Comparison of ENCODE assay signal across 17 cellular contexts in the genomic region with DNA sequence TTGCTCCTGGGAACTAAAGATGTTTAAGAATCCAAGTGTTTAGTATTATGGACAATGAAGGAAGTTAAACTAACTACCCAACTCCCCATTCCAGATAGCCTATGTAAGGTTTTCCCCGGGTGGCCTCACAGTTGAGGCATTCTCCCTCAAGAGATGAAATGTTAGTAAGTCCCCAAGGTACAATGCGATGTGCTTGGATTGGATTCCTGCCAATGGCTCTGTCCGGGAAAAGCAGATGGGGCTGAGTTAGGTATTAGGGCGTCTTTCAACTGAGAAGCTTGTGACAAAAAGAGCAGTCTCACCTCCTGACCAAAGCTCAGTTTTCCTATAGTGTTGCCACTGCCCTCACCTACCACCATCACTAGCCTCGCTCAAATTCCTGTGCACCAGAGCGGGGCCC.
"Had no signal": no experiment of that assay in that cellular context is flagged by ENCODE, and none has a peak within 500 bp of the region (broad histone marks: within the 10 kb centered on the region; RNA-seq: fewer than 3 reads in every experiment).

No MANE protein-coding gene starts in this region.

- H3K4me1 Mint-ChIP-seq: activated CD4-positive, alpha-beta memory T cell treated with anti-CD3 and anti-CD28 coated beads, Interleukin-2, amount 10 ng/mL, durations not matched to agents 7 days and 5 days; activated naive CD4-positive, alpha-beta T cell treated with anti-CD3 and anti-CD28 coated beads, Interleukin-2, amount 10 ng/mL, durations not matched to agents 7 days and 5 days; naive B cell; neural progenitor cell; stimulated activated memory B cell treated with anti-CD40 and anti-IgM and Interleukin-4, amounts not matched to agents 10 μg/mL and 1 μg/mL and 100 μg/mL, for 72 hours; WTC11 had no signal

- H3K27me3 ChIP-seq: body of pancreas, left lung, neural progenitor cell, ovary, sigmoid colon had no signal

- H3K27ac Mint-ChIP-seq: activated CD4-positive, alpha-beta memory T cell treated with anti-CD3 and anti-CD28 coated beads, Interleukin-2, amount 10 ng/mL, durations not matched to agents 7 days and 5 days; activated naive CD4-positive, alpha-beta T cell treated with anti-CD3 and anti-CD28 coated beads, Interleukin-2, amount 10 ng/mL, durations not matched to agents 7 days and 5 days; activated T-cell treated with anti-CD3 and anti-CD28 coated beads, Interleukin-2, amount 50 U/mL, for 24 hours; naive B cell; neural progenitor cell; stimulated activated memory B cell treated with anti-CD40 and anti-IgM and Interleukin-4, amounts not matched to agents 10 μg/mL and 1 μg/mL and 100 μg/mL, for 72 hours; WTC11 had no signal

- H3K4me3 Mint-ChIP-seq: activated CD4-positive, alpha-beta memory T cell treated with anti-CD3 and anti-CD28 coated beads, Interleukin-2, amount 10 ng/mL, durations not matched to agents 7 days and 5 days; activated naive CD4-positive, alpha-beta T cell treated with anti-CD3 and anti-CD28 coated beads, Interleukin-2, amount 10 ng/mL, durations not matched to agents 7 days and 5 days; activated T-cell treated with anti-CD3 and anti-CD28 coated beads, Interleukin-2, amount 50 U/mL, for 24 hours; naive B cell; neural progenitor cell; stimulated activated memory B cell treated with anti-CD40 and anti-IgM and Interleukin-4, amounts not matched to agents 10 μg/mL and 1 μg/mL and 100 μg/mL, for 72 hours; WTC11 had no signal

- H3K9me3 Mint-ChIP-seq: activated CD4-positive, alpha-beta memory T cell treated with anti-CD3 and anti-CD28 coated beads, Interleukin-2, amount 10 ng/mL, durations not matched to agents 7 days and 5 days; activated naive CD4-positive, alpha-beta T cell treated with anti-CD3 and anti-CD28 coated beads, Interleukin-2, amount 10 ng/mL, durations not matched to agents 7 days and 5 days; activated T-cell treated with anti-CD3 and anti-CD28 coated beads, Interleukin-2, amount 50 U/mL, for 24 hours; neural progenitor cell; WTC11 had no signal

- H3K4me3 ChIP-seq: body of pancreas, coronary artery, left lung, neural progenitor cell, ovary, sigmoid colon had no signal

- H3K36me3 ChIP-seq: left lung, neural progenitor cell, ovary, sigmoid colon had no signal

- H3K36me3 Mint-ChIP-seq: activated naive CD4-positive, alpha-beta T cell treated with anti-CD3 and anti-CD28 coated beads, Interleukin-2, amount 10 ng/mL, durations not matched to agents 7 days and 5 days; naive B cell; neural progenitor cell; stimulated activated memory B cell treated with anti-CD40 and anti-IgM and Interleukin-4, amounts not matched to agents 10 μg/mL and 1 μg/mL and 100 μg/mL, for 72 hours; WTC11 had no signal

- H3K27ac ChIP-seq: body of pancreas, coronary artery, left lung, neural progenitor cell, ovary, sigmoid colon had no signal

- DNase-seq: activated CD4-positive, alpha-beta memory T cell treated with anti-CD3 and anti-CD28 coated beads, Interleukin-2, amount 10 ng/mL, durations not matched to agents 7 days and 5 days; activated CD4-positive, alpha-beta T cell treated with anti-CD3 and anti-CD28 coated beads for 4 hours; activated naive CD4-positive, alpha-beta T cell treated with anti-CD3 and anti-CD28 coated beads, Interleukin-2, amount 10 ng/mL, durations not matched to agents 7 days and 5 days; activated T-cell treated with anti-CD3 and anti-CD28 coated beads, Interleukin-2, amount 50 U/mL, for 24 hours; body of pancreas; central memory CD4-positive, alpha-beta T cell; hypothalamus; kidney; left lung; mammary epithelial cell; naive B cell; ovary; sigmoid colon had no signal

- H3K27me3 Mint-ChIP-seq: activated CD4-positive, alpha-beta memory T cell treated with anti-CD3 and anti-CD28 coated beads, Interleukin-2, amount 10 ng/mL, durations not matched to agents 7 days and 5 days; activated naive CD4-positive, alpha-beta T cell treated with anti-CD3 and anti-CD28 coated beads, Interleukin-2, amount 10 ng/mL, durations not matched to agents 7 days and 5 days; activated T-cell treated with anti-CD3 and anti-CD28 coated beads, Interleukin-2, amount 50 U/mL, for 24 hours had no signal
